In the genomic region with DNA sequence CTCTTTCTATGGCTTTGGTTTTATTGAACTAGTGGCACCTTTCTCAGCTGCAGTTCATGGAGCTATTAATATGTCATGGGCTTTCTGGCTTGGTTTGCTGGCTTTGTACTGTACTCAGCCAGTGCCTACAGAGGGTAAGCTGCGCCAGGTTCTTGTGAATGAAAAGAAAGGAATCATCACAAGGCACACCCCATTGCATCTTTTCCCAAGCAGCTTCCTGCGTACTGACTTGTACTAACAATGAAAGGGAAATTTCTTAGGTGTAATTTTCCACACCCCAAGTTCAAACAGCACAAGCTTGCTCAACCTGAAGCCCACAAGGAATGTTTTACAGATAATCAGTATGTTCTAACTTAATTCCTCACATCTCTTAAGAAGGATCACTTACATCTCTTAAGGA, we compare ENCODE assay signal across 16 cellular contexts.
DNase-seq lines count a peak whose midpoint lies in the region; ATAC-seq, FAIRE-seq and TF ChIP-seq lines count a peak whose summit lies in the region.
"Had no signal": no experiment of that assay in that cellular context is flagged by ENCODE, and none has a peak within 500 bp of the region (broad histone marks: within the 10 kb centered on the region; RNA-seq: fewer than 3 reads in every experiment).

No MANE protein-coding gene starts in this region.

- H3K4me1 ChIP-seq in lower lobe of right lung, result peaks cover 1% of the 10 kb centered on the region
- no peaks in the 10 kb centered on the region for H3K4me1 ChIP-seq in upper lobe of right lung

- DNase-seq in bronchial epithelial cell (ENCODE audit: low read depth) (peak; percentile 91), iris pigment epithelial cell (ENCODE audit: low read depth) (peak; percentile 21), lower lobe of right lung (no peak), upper lobe of right lung (no peak), GOT3 (lab: John Stamatoyannopoulos, UW) (no peak), endothelial cell (ENCODE audit: low spot score) (no peak), C1 segment of cervical spinal cord (lab: John Stamatoyannopoulos, UW) (no peak)
- DNase-seq: NCI-H1417, NCI-H187, NCI-H2107, NCI-H510A, NCI-H748 treated with DMSO at 0.1 percent for 48 hours, SHP77 treated with DMSO at 0.1 percent for 48 hours had no signal

- H3K4me1 Mint-ChIP-seq in endothelial cell (ENCODE audit: unreplicated experiment), result no peaks in the 10 kb centered on the region

- TF ChIP-seq CTCF in bronchial epithelial cell (IDR thresholded peaks at IDR 0.05; ENCODE audit: insufficient read depth, low read length, severe bottlenecking), result no peak
- TF ChIP-seq CTCF in lower lobe of right lung (IDR thresholded peaks at IDR 0.05), result no peak
- no peak for TF ChIP-seq CTCF in upper lobe of right lung (IDR thresholded peaks at IDR 0.05)
- TF ChIP-seq CTCF in endothelial cell (IDR thresholded peaks at IDR 0.05; ENCODE audit: unreplicated experiment), result no peak

- H3K36me3 Mint-ChIP-seq in endothelial cell (ENCODE audit: low read depth, unreplicated experiment), result no peaks in the 10 kb centered on the region

- H3K9me3 ChIP-seq in lower lobe of right lung, result no peaks in the 10 kb centered on the region
- no peaks in the 10 kb centered on the region for H3K9me3 ChIP-seq in upper lobe of right lung

- H3K27me3 Mint-ChIP-seq in endothelial cell (ENCODE audit: unreplicated experiment), result no peaks in the 10 kb centered on the region

- H3K27me3 ChIP-seq in bronchial epithelial cell (ENCODE audit: control insufficient read depth, insufficient read depth, low read length) (no peaks in the 10 kb centered on the region), lower lobe of right lung (ENCODE audit: low read depth) (no peaks in the 10 kb centered on the region), upper lobe of right lung (no peaks in the 10 kb centered on the region)

- intact Hi-C loops in lower lobe of right lung (cut with DNase I), result no loop called here
- intact Hi-C loops in upper lobe of right lung (cut with DNase I), result no loop called here

- H3K27ac ChIP-seq in lower lobe of right lung (peak overlapping the region; percentile 37), upper lobe of right lung (no peak overlapping the region)
- H3K27ac ChIP-seq: KMS-11 had no signal

- no peaks in the 10 kb centered on the region for H3K36me3 ChIP-seq in bronchial epithelial cell (ENCODE audit: control insufficient read depth, insufficient read depth, low read length)
- no peaks in the 10 kb centered on the region for H3K36me3 ChIP-seq in lower lobe of right lung
- H3K36me3 ChIP-seq in upper lobe of right lung, result no peaks in the 10 kb centered on the region

- ATAC-seq in lower lobe of right lung, result peak; percentile 50 to 53
- peak; percentile 46 for ATAC-seq in upper lobe of right lung

- H3K27ac Mint-ChIP-seq in endothelial cell (ENCODE audit: unreplicated experiment), result no peak overlapping the region

- H3K4me3 Mint-ChIP-seq in endothelial cell (ENCODE audit: unreplicated experiment), result no peak overlapping the region

- H3K4me3 ChIP-seq in bronchial epithelial cell (ENCODE audit: low read depth, low read length) (no peak overlapping the region), lower lobe of right lung (no peak overlapping the region), upper lobe of right lung (no peak overlapping the region)

- no peaks in the 10 kb centered on the region for H3K9me3 Mint-ChIP-seq in endothelial cell (ENCODE audit: unreplicated experiment)

- FAIRE-seq in bronchial epithelial cell (lab: Jason Lieb, UNC), result no peak
- FAIRE-seq: G401.6, H54 had no signal

Comparison
In these comparisons a context has a peak if more than half of its experiments do, and no peak if none do; other contexts are left out.
1. DNase-seq: peak in bronchial epithelial cell (single experiment) and iris pigment epithelial cell (single experiment); none in lower lobe of right lung (single experiment), upper lobe of right lung (single experiment), GOT3 (single experiment), endothelial cell (single experiment) and C1 segment of cervical spinal cord (0 of 14).